Comparison of ENCODE assay signal across 7 cellular contexts in genomic region chr14:52951730-52952481, GRCh38. TPM values are rescaled to one million over a fixed set of nuclear protein-coding genes. Genes with fewer than 3 reads are reported as not detected.
DNase-seq lines count a peak whose midpoint lies in the region; ATAC-seq, FAIRE-seq and TF ChIP-seq lines count a peak whose summit lies in the region.

No MANE protein-coding gene starts in this region.

- H3K9me3 ChIP-seq in ES-I3 (ENCODE audit: control insufficient read depth, insufficient read depth, low read length): no peaks in the 10 kb centered on the region

- peaks cover 8% of the 10 kb centered on the region for H3K36me3 Mint-ChIP-seq in WTC11
- no peaks in the 10 kb centered on the region for H3K36me3 Mint-ChIP-seq in naive B cell

- TF ChIP-seq CTCF in KMS-11 (conservative IDR thresholded peaks at IDR 0.05; ENCODE audit: low read depth, low read length): no peak
- no peak for TF ChIP-seq CTCF in WTC11 (IDR thresholded peaks at IDR 0.05)

- peak overlapping the region; percentile 90 for H2AFZ ChIP-seq in KMS-11 (ENCODE audit: low read depth)

- H3K4me3 ChIP-seq in KMS-11 (IDR thresholded peaks at IDR 0.05; ENCODE audit: insufficient read depth, low read depth, low read length): no peak overlapping the region

- H3K9ac ChIP-seq in ES-I3 (ENCODE audit: low read depth, low read length): peak overlapping the region; percentile 97
- peak overlapping the region; percentile 26; the same call in 1 of the 2 replicates for H3K9ac ChIP-seq in KMS-11

- POLR2A ChIA-PET in WTC11 (lab: Charles Lee): interaction anchor here (0.8 to 2.3 kb wide), 3 partner anchors 10 to 201 kb away, joined by 3 to 11 read pairs (median 4); partner anchors contain the start of gene DDHD1

- no peaks in the 10 kb centered on the region for H3K27me3 ChIP-seq in KMS-11 (ENCODE audit: insufficient read depth, low read depth)

- H3K4me1 Mint-ChIP-seq in WTC11: peaks cover 45% of the 10 kb centered on the region
- H3K4me1 Mint-ChIP-seq in naive B cell: peaks cover 19 to 26% (median 24%) of the 10 kb centered on the region in 3 donors

- ATAC-seq in WTC11 (peak; percentile 25), naive B cell (ENCODE audit: low read depth in 2 of 2) (peak in 1 of 2 donors; percentile 20)

- H3K27ac Mint-ChIP-seq in WTC11 (peak overlapping the region; percentile 91), naive B cell (no peak overlapping the region)

- H3K27ac ChIP-seq in KMS-11: no peak overlapping the region

- H3K4me3 Mint-ChIP-seq in WTC11: peak overlapping the region; percentile 74
- peak overlapping the region; percentile 58 to 85 (median 72) for H3K4me3 Mint-ChIP-seq in naive B cell

- no peaks in the 10 kb centered on the region for H3K36me3 ChIP-seq in ES-I3 (ENCODE audit: insufficient read depth, low read length)
- no peaks in the 10 kb centered on the region for H3K36me3 ChIP-seq in KMS-11 (ENCODE audit: insufficient read depth)

- FAIRE-seq in GM19239 (lab: Jason Lieb, UNC): no peak

- CTCF ChIA-PET in WTC11 (lab: Charles Lee): interaction anchor here (0.6 to 3.2 kb wide), 4 partner anchors 9 to 229 kb away, joined by 3 to 15 read pairs (median 3); no protein-coding TSS in a partner anchor

- H3K27me3 Mint-ChIP-seq in WTC11 (ENCODE audit: low read depth): no peaks in the 10 kb centered on the region
- peaks cover 38 to 62% (median 61%) of the 10 kb centered on the region in 3 donors for H3K27me3 Mint-ChIP-seq in naive B cell

- H3K9me3 Mint-ChIP-seq in WTC11 (no peaks in the 10 kb centered on the region), naive B cell (no peaks in the 10 kb centered on the region)

- no peaks in the 10 kb centered on the region for H4K20me1 ChIP-seq in KMS-11 (ENCODE audit: insufficient read depth)

- H3K79me2 ChIP-seq in KMS-11 (ENCODE audit: insufficient read depth, low read depth): no peaks in the 10 kb centered on the region

- H3K4me2 ChIP-seq in KMS-11: peak overlapping the region; percentile 38

- DNase-seq in WTC11 (ENCODE audit: low spot score) (peak; percentile 51), fibroblast of peridontal ligament (ENCODE audit: extremely low read depth) (peak; percentile 91), naive B cell (no peak), GM19239 (ENCODE audit: insufficient read length, low spot score) (no peak)
- DNase-seq in stimulated activated CD4-positive, alpha-beta T cell treated with anti-CD3 and anti-CD28 coated beads, Interleukin-12 subunit alpha, Interleukin-12 subunit beta, amount 100 ng/mL, for 4 hours: no peak

- peaks cover 28% of the 10 kb centered on the region for H3K4me1 ChIP-seq in ES-I3 (ENCODE audit: insufficient read depth, low read length)
- peaks cover 5% of the 10 kb centered on the region for H3K4me1 ChIP-seq in KMS-11 (ENCODE audit: low read depth, poor library complexity, severe bottlenecking)

TF ChIP-seq in WTC11, 78 proteins besides CTCF, POLR2A, EP300 and RAD21:
- TF ChIP-seq HMGA2 (CRISPR knock-in tag; IDR thresholded peaks at IDR 0.05) (no peak), ZNF232 (CRISPR knock-in tag; IDR thresholded peaks at IDR 0.05) (no peak), FOXK1 (CRISPR knock-in tag; IDR thresholded peaks at IDR 0.05) (0 out of 2 replicates have a peak, but pooled peaks have one; percentile 15), MAX (CRISPR knock-in tag; IDR thresholded peaks at IDR 0.05) (0 out of 2 replicates have a peak, but pooled peaks have one; percentile 22), TEAD1 (CRISPR knock-in tag; IDR thresholded peaks at IDR 0.05) (0 out of 2 replicates have a peak, but pooled peaks have one; percentile 6)

RNA-seq across cellular contexts. Expression of gene FERMT2, which starts 1.1 kb away (rescaled TPM):
- total RNA-seq in WTC11 (2021): 87.8 to 97.7 TPM (median 92.8 TPM) in 3 replicates
- polyA plus RNA-seq in naive B cell (ENCODE audit: low read depth in 6 of 6): not detected

Comparison
In these comparisons a context has a peak if more than half of its experiments do, and no peak if none do; other contexts are left out.
1. DNase-seq: peak in WTC11 (single experiment) and fibroblast of peridontal ligament (single experiment); none in naive B cell (single experiment), GM19239 (single experiment) and stimulated activated CD4-positive, alpha-beta T cell treated with anti-CD3 and anti-CD28 coated beads, Interleukin-12 subunit alpha, Interleukin-12 subunit beta, amount 100 ng/mL, for 4 hours (single experiment).